In genomic region chr15:38069001-38069400, GRCh38 we compare ENCODE assay signal across 8 cellular contexts.
DNase-seq lines count a peak whose midpoint lies in the region; ATAC-seq lines count a peak whose summit lies in the region.

No MANE protein-coding gene starts in this region.

- no peak overlapping the region for H3K9ac ChIP-seq in endocrine pancreas (ENCODE audit: control insufficient read depth, insufficient read depth, low read length)

- H3K27me3 Mint-ChIP-seq in natural killer cell treated with Interleukin-12 subunit alpha and Interleukin-12 subunit beta and Interleukin-15 and Interleukin-18, amount 100 ng/mL, for 72 hours: peaks cover 17 to 56% of the 10 kb centered on the region in 2 donors

- no peaks in the 10 kb centered on the region for H3K36me3 ChIP-seq in endocrine pancreas (ENCODE audit: control insufficient read depth, insufficient read depth, low read length)

- ATAC-seq in GM19438 (IDR thresholded peaks at IDR 0.05; ENCODE audit: low read depth, unreplicated experiment) (peak; percentile 79), HG03432 (IDR thresholded peaks at IDR 0.05; ENCODE audit: unreplicated experiment) (peak; percentile 86)
- peak; percentile 95 to 96 for ATAC-seq in natural killer cell treated with Interleukin-12 subunit alpha and Interleukin-12 subunit beta and Interleukin-15 and Interleukin-18, amount 100 ng/mL, for 72 hours

- H3K9me3 Mint-ChIP-seq in natural killer cell treated with Interleukin-12 subunit alpha and Interleukin-12 subunit beta and Interleukin-15 and Interleukin-18, amount 100 ng/mL, for 72 hours: no peaks in the 10 kb centered on the region

- peak overlapping the region; percentile 45 for H3K4me3 ChIP-seq in endocrine pancreas (ENCODE audit: control insufficient read depth, insufficient read depth, low read length)

- DNase-seq in DMS53 (lab: John Stamatoyannopoulos, UW) (peak; percentile 60), SHP77 treated with DMSO at 0.1 percent for 48 hours (lab: John Stamatoyannopoulos, UW) (peak; percentile 4), posterior vena cava (ENCODE audit: low spot score) (no peak), NCI-H2107 (lab: John Stamatoyannopoulos, UW) (no peak)
- DNase-seq in natural killer cell treated with Interleukin-12 subunit alpha and Interleukin-12 subunit beta and Interleukin-15 and Interleukin-18, amount 100 ng/mL, for 72 hours (ENCODE audit: low spot score): peak; percentile 79

- H3K4me1 Mint-ChIP-seq in natural killer cell treated with Interleukin-12 subunit alpha and Interleukin-12 subunit beta and Interleukin-15 and Interleukin-18, amount 100 ng/mL, for 72 hours (ENCODE audit: low read depth in 2 of 2): peaks cover 24 to 25% of the 10 kb centered on the region in 2 donors

- H3K4me1 ChIP-seq in endocrine pancreas (ENCODE audit: control insufficient read depth, insufficient read depth, low read length): no peaks in the 10 kb centered on the region

- H3K27ac Mint-ChIP-seq in natural killer cell treated with Interleukin-12 subunit alpha and Interleukin-12 subunit beta and Interleukin-15 and Interleukin-18, amount 100 ng/mL, for 72 hours: peak overlapping the region; percentile 29 to 85

- intact Hi-C loops in posterior vena cava (cut with DNase I): no loop called here

- H3K4me3 Mint-ChIP-seq in natural killer cell treated with Interleukin-12 subunit alpha and Interleukin-12 subunit beta and Interleukin-15 and Interleukin-18, amount 100 ng/mL, for 72 hours: peak overlapping the region; percentile 60

- H3K9me3 ChIP-seq in endocrine pancreas (ENCODE audit: control insufficient read depth, low read length): no peaks in the 10 kb centered on the region

- no peaks in the 10 kb centered on the region for H3K27me3 ChIP-seq in endocrine pancreas (ENCODE audit: control insufficient read depth, insufficient read depth, low read length)

- H3K36me3 Mint-ChIP-seq in natural killer cell treated with Interleukin-12 subunit alpha and Interleukin-12 subunit beta and Interleukin-15 and Interleukin-18, amount 100 ng/mL, for 72 hours: no peaks in the 10 kb centered on the region

Comparison
In these comparisons a context has a peak if more than half of its experiments do, and no peak if none do; other contexts are left out.
1. DNase-seq: peak in DMS53 (single experiment), SHP77 treated with DMSO at 0.1 percent for 48 hours (single experiment) and natural killer cell treated with Interleukin-12 subunit alpha and Interleukin-12 subunit beta and Interleukin-15 and Interleukin-18, amount 100 ng/mL, for 72 hours (single experiment); none in posterior vena cava (single experiment) and NCI-H2107 (single experiment).
2. Peak in every context shown above with its lines, with median percentiles within 50 percentile points of each other: ATAC-seq.